Comparison of ENCODE assay signal across 9 cellular contexts in genomic region chr17:44906010-44906646, GRCh38. TPM values are rescaled to one million over a fixed set of nuclear protein-coding genes. Genes with fewer than 3 reads are reported as not detected.
DNase-seq lines count a peak whose midpoint lies in the region; TF ChIP-seq lines count a peak whose summit lies in the region.
"Had no signal": no experiment of that assay in that cellular context is flagged by ENCODE, and none has a peak within 500 bp of the region (broad histone marks: within the 10 kb centered on the region; RNA-seq: fewer than 3 reads in every experiment).

No MANE protein-coding gene starts in this region.

- peak overlapping the region; percentile 56 for H3K4me2 ChIP-seq in SK-N-SH
- peak overlapping the region; percentile 66 for H3K4me2 ChIP-seq in smooth muscle cell

- H3K9me3 ChIP-seq in SK-N-SH (no peaks in the 10 kb centered on the region), smooth muscle cell (replicated peaks; ENCODE audit: low read depth) (no peaks in the 10 kb centered on the region)
- H3K9me3 ChIP-seq: neutrophil had no signal

- no peaks in the 10 kb centered on the region for H3K79me2 ChIP-seq in SK-N-SH (ENCODE audit: insufficient read depth)
- H3K79me2 ChIP-seq in smooth muscle cell (ENCODE audit: low read depth), result no peaks in the 10 kb centered on the region

- DNase-seq in HCEC 1CT (peak; percentile 96), SK-N-SH (no peak), foreskin fibroblast (peak; percentile 91 to 95), smooth muscle cell (lab: John Stamatoyannopoulos, UW; ENCODE audit: unreplicated experiment) (no peak), germinal center (ENCODE audit: low spot score) (no peak), NCI-H2029 (lab: John Stamatoyannopoulos, UW) (no peak), middle frontal gyrus (ENCODE audit: extremely low spot score, low spot score) (no peak)
- no peak for DNase-seq in activated naive CD4-positive, alpha-beta T cell (lab: John Stamatoyannopoulos, UW)

- H4K20me1 ChIP-seq in SK-N-SH (ENCODE audit: insufficient read depth) (no peaks in the 10 kb centered on the region), smooth muscle cell (ENCODE audit: low read depth) (no peaks in the 10 kb centered on the region)

- no peaks in the 10 kb centered on the region for H3K27me3 ChIP-seq in SK-N-SH (ENCODE audit: insufficient read depth)
- H3K27me3 ChIP-seq in smooth muscle cell (ENCODE audit: low read depth), result no peaks in the 10 kb centered on the region

- H3F3A ChIP-seq in SK-N-SH (replicated peaks; ENCODE audit: insufficient read depth), result peaks cover 39% of the 10 kb centered on the region
- H3F3A ChIP-seq in smooth muscle cell (ENCODE audit: low read depth), result peaks cover 11% of the 10 kb centered on the region

- WGBS in SK-N-SH (ENCODE audit: low lambda C conversion rate), result 53% methylated on average over 9 of the region's 10 CpGs
- 45% methylated on average over 10 of the region's 10 CpGs for WGBS in smooth muscle cell (ENCODE audit: low lambda C conversion rate)

- H3K27ac ChIP-seq in SK-N-SH (ENCODE audit: low read depth in 2 of 2, low read length in 1 of 2), result peak overlapping the region; percentile 51 to 98; a peak in 3 of 4 replicates
- peak overlapping the region; percentile 77 for H3K27ac ChIP-seq in smooth muscle cell (ENCODE audit: low read depth)
- H3K27ac ChIP-seq: neutrophil had no signal

- H3K4me3 ChIP-seq in SK-N-SH (ENCODE audit: low read depth in 2 of 2, low read length in 1 of 2) (no peak overlapping the region), foreskin fibroblast (ENCODE audit: low read depth in 1 of 2, low read length in 2 of 2) (no peak overlapping the region), smooth muscle cell (no peak overlapping the region)

- H2AFZ ChIP-seq in SK-N-SH (ENCODE audit: low read depth) (no peak overlapping the region), smooth muscle cell (ENCODE audit: low read depth) (no peak overlapping the region)

- peak in 1 of 2 experiments; percentile 66; a peak in 1 of 4 replicates for TF ChIP-seq EP300 in SK-N-SH (IDR thresholded peaks at IDR 0.05; ENCODE audit: borderline replicate concordance in 1 of 2, low read depth in 1 of 2, low read length in 1 of 2)

- H3K9me2 ChIP-seq in SK-N-SH, result no peaks in the 10 kb centered on the region

- CTCF ChIA-PET in SK-N-SH (lab: Yijun Ruan, JAX), result interaction anchor here (1.1 to 2.4 kb wide), 3 partner anchors 14 to 226 kb away, joined by 3 to 13 read pairs (median 4); partner anchors contain the start of gene PLCD3

- TF ChIP-seq CTCF in SK-N-SH (IDR thresholded peaks at IDR 0.05), result 0 out of 2 replicates have a peak, but pooled peaks have one; percentile 6
- TF ChIP-seq CTCF in foreskin fibroblast (IDR thresholded peaks at IDR 0.05; ENCODE audit: low read depth, low read length), result no peak
- no peak for TF ChIP-seq CTCF in smooth muscle cell (IDR thresholded peaks at IDR 0.05; ENCODE audit: borderline replicate concordance, insufficient read depth, poor library complexity, severe bottlenecking)

- H3K9ac ChIP-seq in SK-N-SH (peak overlapping the region; percentile 73), smooth muscle cell (ENCODE audit: low read depth) (peak overlapping the region; percentile 51)

- no peak for TF ChIP-seq RAD21 in SK-N-SH (IDR thresholded peaks at IDR 0.05; ENCODE audit: low read length)

- H3K4me1 ChIP-seq in SK-N-SH (ENCODE audit: control insufficient read depth in 1 of 2, insufficient read depth in 2 of 2, low read depth in 1 of 2, low read length in 1 of 2), result peaks cover 8 to 47% of the 10 kb centered on the region in 2 experiments; a peak in 3 of 4 replicates
- H3K4me1 ChIP-seq in smooth muscle cell (ENCODE audit: low read depth), result no peaks in the 10 kb centered on the region

- POLR2A ChIA-PET in SK-N-SH (lab: Yijun Ruan, JAX), result no interaction called here

- H3K36me3 ChIP-seq in SK-N-SH (replicated peaks in 1 of 2; ENCODE audit: control insufficient read depth in 1 of 2, insufficient read depth in 2 of 2, low read length in 1 of 2) (no peaks in the 10 kb centered on the region), smooth muscle cell (ENCODE audit: low read depth) (no peaks in the 10 kb centered on the region)
- H3K36me3 ChIP-seq: neutrophil had no signal

TF ChIP-seq in SK-N-SH, 30 proteins besides CTCF, POLR2A, EP300 and RAD21 (continues in another document):
- no peak for TF ChIP-seq GABPA (IDR thresholded peaks at IDR 0.05; ENCODE audit: low read depth)
- TF ChIP-seq RXRA (IDR thresholded peaks at IDR 0.05; ENCODE audit: borderline replicate concordance, low read depth), result no peak; the same call in 1 of the 2 replicates
- no peak for TF ChIP-seq MEF2A (IDR thresholded peaks at IDR 0.05; ENCODE audit: borderline replicate concordance, low read depth)
- no peak; the same call in 1 of the 2 replicates for TF ChIP-seq ELF1 (IDR thresholded peaks at IDR 0.05)
- TF ChIP-seq GATA2 (CRISPR knock-in tag; IDR thresholded peaks at IDR 0.05), result no peak
- TF ChIP-seq FOXM1 (IDR thresholded peaks at IDR 0.05; ENCODE audit: low read depth), result no peak
- TF ChIP-seq POLR2AphosphoS5 (IDR thresholded peaks at IDR 0.05; ENCODE audit: low read depth, low read length), result no peak
- no peak for TF ChIP-seq ZBTB33 (IDR thresholded peaks at IDR 0.05; ENCODE audit: borderline replicate concordance, low read depth)
- peak; percentile 38; the same call in 1 of the 2 replicates for TF ChIP-seq NFIC (IDR thresholded peaks at IDR 0.05; ENCODE audit: borderline replicate concordance)
- TF ChIP-seq FOSL2 (IDR thresholded peaks at IDR 0.05; ENCODE audit: borderline replicate concordance, low read depth), result peak; percentile 92; the same call in 1 of the 2 replicates
- TF ChIP-seq EZH2phosphoT487 (IDR thresholded peaks at IDR 0.05; ENCODE audit: borderline replicate concordance, low read depth), result no peak
- no peak for TF ChIP-seq MXI1 (IDR thresholded peaks at IDR 0.05; ENCODE audit: low read depth, low read length)
- peak; percentile 73 for TF ChIP-seq TCF12 (IDR thresholded peaks at IDR 0.05)
- no peak for TF ChIP-seq CHD2 (IDR thresholded peaks at IDR 0.05; ENCODE audit: low read length, partially characterized antibody)
- TF ChIP-seq IRF3 (IDR thresholded peaks at IDR 0.05; ENCODE audit: low read depth, low read length), result no peak
- TF ChIP-seq USF1 (IDR thresholded peaks at IDR 0.05; ENCODE audit: borderline replicate concordance, low read depth), result no peak
- TF ChIP-seq YY1 (IDR thresholded peaks at IDR 0.05; ENCODE audit: low read depth), result peak; percentile 35; the same call in 1 of the 2 replicates
- no peak for TF ChIP-seq FOXJ3 (CRISPR knock-in tag; IDR thresholded peaks at IDR 0.05)
- TF ChIP-seq RFX5 (IDR thresholded peaks at IDR 0.05; ENCODE audit: low read length), result no peak

RNA-seq across cellular contexts. Expression of gene EFTUD2, which starts 6.9 kb away (rescaled TPM):
- polyA plus RNA-seq in SK-N-SH (2012; rRNA removed) (79.9 and 82.9 TPM in 2 replicates), smooth muscle cell (76.0 and 76.5 TPM in 2 replicates)
- polyA plus RNA-seq in SK-N-SH (2012; cell fraction: cytosol; rRNA removed), result 82.5 and 121 TPM in 2 replicates
- polyA plus RNA-seq in SK-N-SH (2012; cell fraction: nucleus; rRNA removed), result 112 and 140 TPM in 2 replicates
- total RNA-seq in smooth muscle cell, result 57.2 and 77.5 TPM in 2 replicates

RNA-seq across cellular contexts. Expression of gene GFAP, which starts 9.2 kb away (rescaled TPM):
- polyA plus RNA-seq in SK-N-SH (2012; rRNA removed) (0.48 and 0.71 TPM in 2 replicates), smooth muscle cell (0.64 and 1.5 TPM in 2 replicates)
- 0.23 and 0.35 TPM in 2 replicates for polyA plus RNA-seq in SK-N-SH (2012; cell fraction: cytosol; rRNA removed)
- 0.36 and 0.44 TPM in 2 replicates for polyA plus RNA-seq in SK-N-SH (2012; cell fraction: nucleus; rRNA removed)
- 0.04 TPM in 1 of 2 replicates, not detected in the other for total RNA-seq in smooth muscle cell

RNA-seq across cellular contexts. Expression of gene KIF18B, which starts 41.4 kb away (rescaled TPM):
- polyA plus RNA-seq in SK-N-SH (2012; rRNA removed) (12.6 and 14.7 TPM in 2 replicates), smooth muscle cell (3.4 and 3.9 TPM in 2 replicates)
- polyA plus RNA-seq in SK-N-SH (2012; cell fraction: cytosol; rRNA removed), result 4.0 and 7.1 TPM in 2 replicates
- polyA plus RNA-seq in SK-N-SH (2012; cell fraction: nucleus; rRNA removed), result 40.0 and 52.6 TPM in 2 replicates
- total RNA-seq in smooth muscle cell, result 2.4 and 2.7 TPM in 2 replicates

RNA-seq across cellular contexts. Expression of gene HIGD1B, which starts 58.4 kb away (rescaled TPM):
- polyA plus RNA-seq in SK-N-SH (2012; rRNA removed) (not detected in 2 replicates), smooth muscle cell (0.39 and 0.61 TPM in 2 replicates)
- polyA plus RNA-seq in SK-N-SH (2012; cell fraction: cytosol; rRNA removed), result not detected in 2 replicates
- not detected in 2 replicates for polyA plus RNA-seq in SK-N-SH (2012; cell fraction: nucleus; rRNA removed)
- total RNA-seq in smooth muscle cell, result not detected in 2 replicates

Comparison
In these comparisons a context has a peak if more than half of its experiments do, and no peak if none do; other contexts are left out.
1. DNase-seq: peak in HCEC 1CT (single experiment) and foreskin fibroblast (2 of 2); none in SK-N-SH (single experiment), smooth muscle cell (single experiment), germinal center (single experiment), activated naive CD4-positive, alpha-beta T cell (0 of 4), NCI-H2029 (single experiment) and middle frontal gyrus (single experiment).